ENCODE assay signal across 8 cellular contexts in genomic region chr4:124262211-124263179, GRCh38.
DNase-seq lines count a peak whose midpoint lies in the region; ATAC-seq and TF ChIP-seq lines count a peak whose summit lies in the region.

No MANE protein-coding gene starts in this region.

- H3K4me1 Mint-ChIP-seq in CD8-positive, alpha-beta T cell (ENCODE audit: low read depth), result no peaks in the 10 kb centered on the region
- H3K4me1 Mint-ChIP-seq in activated B cell treated with CpG ODN at 0.5 μM for 24 hours (no peaks in the 10 kb centered on the region), endodermal cell (no peaks in the 10 kb centered on the region)

- peak; percentile 51 for TF ChIP-seq CTCF in CD8-positive, alpha-beta T cell (IDR thresholded peaks at IDR 0.05)
- TF ChIP-seq CTCF in activated B cell treated with CpG ODN at 0.5 μM for 24 hours (IDR thresholded peaks at IDR 0.05), result no peak
- peak; percentile 92 for TF ChIP-seq CTCF in endodermal cell (conservative IDR thresholded peaks at IDR 0.05)
- TF ChIP-seq CTCF in testis (IDR thresholded peaks at IDR 0.05), result peak; percentile 47 to 62 (median 56)

- H3K27me3 ChIP-seq in CD8-positive, alpha-beta T cell (ENCODE audit: insufficient read depth, low read length), result no peaks in the 10 kb centered on the region
- no peaks in the 10 kb centered on the region for H3K27me3 ChIP-seq in endodermal cell (ENCODE audit: control insufficient read depth, insufficient read depth, low read length, poor library complexity, severe bottlenecking)
- no peaks in the 10 kb centered on the region for H3K27me3 ChIP-seq in mesendoderm (ENCODE audit: insufficient read depth, low read length, poor library complexity)
- H3K27me3 ChIP-seq in testis, result no peaks in the 10 kb centered on the region

- H3K56ac ChIP-seq in mesendoderm (ENCODE audit: low read length), result no peak overlapping the region

- POLR2A ChIA-PET in CD8-positive, alpha-beta T cell (lab: Charles Lee), result no interaction called here
- POLR2A ChIA-PET in activated B cell treated with CpG ODN at 0.5 μM for 24 hours (lab: Charles Lee), result no interaction called here

- H3K4ac ChIP-seq in mesendoderm (ENCODE audit: low read depth, low read length), result no peak overlapping the region

- no peaks in the 10 kb centered on the region for H3K4me1 ChIP-seq in CD8-positive, alpha-beta T cell (ENCODE audit: insufficient read depth, low read length)
- no peaks in the 10 kb centered on the region for H3K4me1 ChIP-seq in endodermal cell (ENCODE audit: control insufficient read depth, insufficient read depth, low read length)
- H3K4me1 ChIP-seq in mesendoderm (ENCODE audit: control insufficient read depth, low read depth, low read length), result no peaks in the 10 kb centered on the region
- no peaks in the 10 kb centered on the region for H3K4me1 ChIP-seq in testis

- H3K27ac Mint-ChIP-seq in CD8-positive, alpha-beta T cell, result no peak overlapping the region
- H3K27ac Mint-ChIP-seq in activated B cell treated with CpG ODN at 0.5 μM for 24 hours, result no peak overlapping the region
- no peak overlapping the region for H3K27ac Mint-ChIP-seq in endodermal cell

- peaks cover 2% of the 10 kb centered on the region for H3K27me3 Mint-ChIP-seq in CD8-positive, alpha-beta T cell (ENCODE audit: low read depth)
- H3K27me3 Mint-ChIP-seq in activated B cell treated with CpG ODN at 0.5 μM for 24 hours (no peaks in the 10 kb centered on the region), endodermal cell (ENCODE audit: insufficient read depth) (no peaks in the 10 kb centered on the region)

- H3K79me1 ChIP-seq in mesendoderm (ENCODE audit: low read length), result no peaks in the 10 kb centered on the region

- H2BK5ac ChIP-seq in mesendoderm (ENCODE audit: low read length), result no peak overlapping the region

- H3K18ac ChIP-seq in mesendoderm (ENCODE audit: low read length), result no peak overlapping the region

- no peak overlapping the region for H4K8ac ChIP-seq in mesendoderm (ENCODE audit: low read depth, low read length)

- intact Hi-C loops in CD8-positive, alpha-beta T cell (cut with DNase I, micrococcal nuclease), result loop anchor here (2.0 to 5.0 kb wide), 3 partner anchors 1160 to 1505 kb away; no protein-coding TSS in a partner anchor
- intact Hi-C loops in activated B cell treated with CpG ODN at 0.5 μM for 24 hours (cut with micrococcal nuclease) (loop anchor here (1.0 to 10.0 kb wide), 5 partner anchors 490 to 1950 kb away; partner anchors contain the start of gene NUDT6), testis (cut with DNase I; ENCODE audit: low total_unique reads) (no loop called here)

- no peak overlapping the region for H3K4me3 ChIP-seq in CD8-positive, alpha-beta T cell (ENCODE audit: low read depth, low read length)
- no peak overlapping the region for H3K4me3 ChIP-seq in endodermal cell (ENCODE audit: low read length)
- H3K4me3 ChIP-seq in mesendoderm (ENCODE audit: low read length), result no peak overlapping the region
- no peak overlapping the region for H3K4me3 ChIP-seq in testis

- no peak for ATAC-seq in CD8-positive, alpha-beta T cell
- ATAC-seq in GM19025 (IDR thresholded peaks at IDR 0.05; ENCODE audit: low read depth, unreplicated experiment), result peak; percentile 82
- peak; percentile 88 for ATAC-seq in HG03175 (IDR thresholded peaks at IDR 0.05; ENCODE audit: unreplicated experiment)
- ATAC-seq in activated B cell treated with CpG ODN at 0.5 μM for 24 hours (ENCODE audit: low read depth), result peak; percentile 56

- DNase-seq in CD8-positive, alpha-beta T cell, result peak in 4 of 7 experiments; percentile 4 to 37 (median 17)
- DNase-seq in NCI-H345 (lab: John Stamatoyannopoulos, UW) (peak; percentile 67), activated B cell treated with CpG ODN at 0.5 μM for 24 hours (no peak), endodermal cell (peak; percentile 75), mesendoderm (peak; percentile 80), testis (peak; percentile 78)

- no peak overlapping the region for H4K5ac ChIP-seq in mesendoderm (ENCODE audit: low read length)

- H2BK15ac ChIP-seq in mesendoderm (replicated peaks; ENCODE audit: low read depth), result no peak overlapping the region

- H3K23ac ChIP-seq in mesendoderm (ENCODE audit: low read length), result no peak overlapping the region

- no peaks in the 10 kb centered on the region for H3K36me3 ChIP-seq in CD8-positive, alpha-beta T cell (ENCODE audit: insufficient read depth, low read length)
- H3K36me3 ChIP-seq in endodermal cell (ENCODE audit: control insufficient read depth, insufficient read depth, low read length) (no peaks in the 10 kb centered on the region), mesendoderm (ENCODE audit: control insufficient read depth, insufficient read depth, low read length) (no peaks in the 10 kb centered on the region), testis (ENCODE audit: low read depth, missing control alignments) (no peaks in the 10 kb centered on the region)

- 0 to 37% methylated on average over 3 to 7 of the region's 7 CpGs for WGBS in endodermal cell (ENCODE audit: insufficient coverage in 1 of 2, insufficient read length in 1 of 2), 2 experiments
- no CpG with 5 or more reads among the region's 7 CpGs for WGBS in mesendoderm (ENCODE audit: extremely low coverage, insufficient coverage, low lambda C conversion rate)
- WGBS in testis, 2 donors, result 13 to 23% methylated on average over 7 of the region's 7 CpGs

- H3K27ac ChIP-seq in CD8-positive, alpha-beta T cell (ENCODE audit: low read depth, low read length), result no peak overlapping the region
- no peak overlapping the region for H3K27ac ChIP-seq in endodermal cell (ENCODE audit: low read depth, low read length)
- no peak overlapping the region for H3K27ac ChIP-seq in mesendoderm (ENCODE audit: low read depth, low read length)
- H3K27ac ChIP-seq in testis, result no peak overlapping the region

- H3K79me2 ChIP-seq in mesendoderm (ENCODE audit: control insufficient read depth, insufficient read depth, low read length), result no peaks in the 10 kb centered on the region

- no peaks in the 10 kb centered on the region for H3K9me3 ChIP-seq in CD8-positive, alpha-beta T cell (ENCODE audit: low read length)
- H3K9me3 ChIP-seq in endodermal cell (ENCODE audit: control insufficient read depth, low read length) (no peaks in the 10 kb centered on the region), testis (no peaks in the 10 kb centered on the region)

- TF ChIP-seq POLR2A in testis (IDR thresholded peaks at IDR 0.05), result no peak

- H3K9me3 Mint-ChIP-seq in CD8-positive, alpha-beta T cell, result no peaks in the 10 kb centered on the region
- H3K9me3 Mint-ChIP-seq in activated B cell treated with CpG ODN at 0.5 μM for 24 hours (no peaks in the 10 kb centered on the region), endodermal cell (no peaks in the 10 kb centered on the region)

- no peak overlapping the region for H2AK5ac ChIP-seq in mesendoderm (ENCODE audit: low read length)

- no peaks in the 10 kb centered on the region for H3K36me3 Mint-ChIP-seq in CD8-positive, alpha-beta T cell
- no peaks in the 10 kb centered on the region for H3K36me3 Mint-ChIP-seq in activated B cell treated with CpG ODN at 0.5 μM for 24 hours (ENCODE audit: low read depth)
- H3K36me3 Mint-ChIP-seq in endodermal cell (ENCODE audit: low read depth), result no peaks in the 10 kb centered on the region

- H3K9ac ChIP-seq in endodermal cell (ENCODE audit: extremely low read depth, low read length, poor library complexity, severe bottlenecking), result no peak overlapping the region
- H3K9ac ChIP-seq in mesendoderm (ENCODE audit: low read length), result no peak overlapping the region

- H3K4me3 Mint-ChIP-seq in CD8-positive, alpha-beta T cell, result no peak overlapping the region
- H3K4me3 Mint-ChIP-seq in activated B cell treated with CpG ODN at 0.5 μM for 24 hours, result no peak overlapping the region
- H3K4me3 Mint-ChIP-seq in endodermal cell, result no peak overlapping the region

- no peak overlapping the region for H3K4me2 ChIP-seq in mesendoderm (ENCODE audit: low read length)

- CTCF ChIA-PET in CD8-positive, alpha-beta T cell (lab: Charles Lee), result interaction anchor here (0.6 kb wide), 1 partner anchor 1160 kb away, joined by 3 read pairs; no protein-coding TSS in a partner anchor
- CTCF ChIA-PET in activated B cell treated with CpG ODN at 0.5 μM for 24 hours (lab: Charles Lee), result interaction anchor here (0.6 to 1.0 kb wide), 3 partner anchors 490 to 1161 kb away, joined by 3 to 8 read pairs (median 4); no protein-coding TSS in a partner anchor

- H2BK120ac ChIP-seq in mesendoderm (ENCODE audit: low read depth, low read length), result no peak overlapping the region
